Comparison of ENCODE assay signal across 9 cellular contexts in genomic region chr3:170154569-170155143, GRCh38. TPM values are rescaled to one million over a fixed set of nuclear protein-coding genes. Genes with fewer than 3 reads are reported as not detected.
DNase-seq lines count a peak whose midpoint lies in the region; ATAC-seq and TF ChIP-seq lines count a peak whose summit lies in the region.
"Had no signal": no experiment of that assay in that cellular context is flagged by ENCODE, and none has a peak within 500 bp of the region (broad histone marks: within the 10 kb centered on the region; RNA-seq: fewer than 3 reads in every experiment).

No MANE protein-coding gene starts in this region.

- no peaks in the 10 kb centered on the region for H3K27me3 Mint-ChIP-seq in activated CD8-positive, alpha-beta memory T cell treated with anti-CD3 and anti-CD28 coated beads, Interleukin-2, amount 10 ng/mL, durations not matched to agents 7 days and 5 days
- no peaks in the 10 kb centered on the region for H3K27me3 Mint-ChIP-seq in naive thymus-derived CD8-positive, alpha-beta T cell

- no peak for TF ChIP-seq CTCF in PC-9 (conservative IDR thresholded peaks at IDR 0.05)

- BruUV-seq in PC-9 (replicated peaks; lab: Mats Ljungman, UMichigan): no TSS peak

- no peaks in the 10 kb centered on the region for H3K9me3 ChIP-seq in PC-9 (ENCODE audit: insufficient read depth, low read depth)

- H2AFZ ChIP-seq in PC-9: no peak overlapping the region

- H3K79me2 ChIP-seq in PC-9 (ENCODE audit: low read depth): peaks cover 60% of the 10 kb centered on the region

- peaks cover 19% of the 10 kb centered on the region for H4K20me1 ChIP-seq in PC-9 (ENCODE audit: insufficient read depth)

- intact Hi-C loops in PC-9 (cut with micrococcal nuclease; ENCODE audit: unreplicated experiment): no loop called here

- H3K4me3 ChIP-seq in PC-9: no peak overlapping the region

- CTCF ChIA-PET in activated CD8-positive, alpha-beta memory T cell treated with anti-CD3 and anti-CD28 coated beads, Interleukin-2, amount 10 ng/mL, durations not matched to agents 7 days and 5 days (lab: Charles Lee): interaction anchor here (1.6 to 1.9 kb wide), 2 partner anchors 15 to 37 kb away, joined by 3 to 7 read pairs; no protein-coding TSS in a partner anchor
- CTCF ChIA-PET in PC-9 (lab: Charles Lee): no interaction called here

- peak overlapping the region; percentile 68 for H3K27ac Mint-ChIP-seq in activated CD8-positive, alpha-beta memory T cell treated with anti-CD3 and anti-CD28 coated beads, Interleukin-2, amount 10 ng/mL, durations not matched to agents 7 days and 5 days
- H3K27ac Mint-ChIP-seq in naive thymus-derived CD8-positive, alpha-beta T cell: peak overlapping the region; percentile 80 to 98 (median 94)

- POLR2A ChIA-PET in PC-9 (lab: Charles Lee; ENCODE audit: unreplicated experiment): no interaction called here
- POLR2A ChIA-PET in naive thymus-derived CD8-positive, alpha-beta T cell (lab: Charles Lee): interaction anchor here (1.1 to 2.4 kb wide), 4 partner anchors 9 to 203 kb away, joined by 4 to 31 read pairs (median 7); partner anchors contain the start of genes PHC3 and SKIL

- peak overlapping the region; percentile 3; the same call in 1 of the 2 replicates for H3K27ac ChIP-seq in PC-9
- H3K27ac ChIP-seq: VCaP had no signal

- no peaks in the 10 kb centered on the region for H3K27me3 ChIP-seq in PC-9 (ENCODE audit: insufficient read depth, low read depth)

- ATAC-seq in activated CD8-positive, alpha-beta memory T cell treated with anti-CD3 and anti-CD28 coated beads, Interleukin-2, amount 10 ng/mL, durations not matched to agents 7 days and 5 days: no peak
- ATAC-seq in HG02938 (IDR thresholded peaks at IDR 0.05; ENCODE audit: unreplicated experiment): peak; percentile 97
- ATAC-seq in naive thymus-derived CD8-positive, alpha-beta T cell: peak; percentile 78 to 83

- no peaks in the 10 kb centered on the region; the same call in 1 of the 2 replicates for H3F3A ChIP-seq in PC-9 (ENCODE audit: insufficient read depth, low read depth)

- H3K4me3 Mint-ChIP-seq in activated CD8-positive, alpha-beta memory T cell treated with anti-CD3 and anti-CD28 coated beads, Interleukin-2, amount 10 ng/mL, durations not matched to agents 7 days and 5 days: no peak overlapping the region
- peak overlapping the region; percentile 55 to 86 (median 78) for H3K4me3 Mint-ChIP-seq in naive thymus-derived CD8-positive, alpha-beta T cell

- peaks cover 22% of the 10 kb centered on the region for H3K4me1 Mint-ChIP-seq in activated CD8-positive, alpha-beta memory T cell treated with anti-CD3 and anti-CD28 coated beads, Interleukin-2, amount 10 ng/mL, durations not matched to agents 7 days and 5 days
- peaks cover 23 to 65% (median 56%) of the 10 kb centered on the region in 4 donors for H3K4me1 Mint-ChIP-seq in naive thymus-derived CD8-positive, alpha-beta T cell

- no peaks in the 10 kb centered on the region for H3K4me1 ChIP-seq in PC-9 (replicated peaks; ENCODE audit: insufficient read depth)

- H3K4me2 ChIP-seq in PC-9: no peak overlapping the region

- DNase-seq in activated CD8-positive, alpha-beta memory T cell treated with anti-CD3 and anti-CD28 coated beads, Interleukin-2, amount 10 ng/mL, durations not matched to agents 7 days and 5 days: no peak
- DNase-seq in activated CD8-positive, alpha-beta memory T cell treated with anti-CD3 and anti-CD28 coated beads, Interleukin-2, amount 50 U/mL, for 4 hours: no peak
- DNase-seq in PC-9 (no peak), NCI-H748 (lab: John Stamatoyannopoulos, UW; ENCODE audit: unreplicated experiment) (no peak), HuH-7 (ENCODE audit: low spot score) (no peak), mucosa of gallbladder (ENCODE audit: low spot score) (no peak)
- DNase-seq in naive thymus-derived CD8-positive, alpha-beta T cell: peak in 3 of 10 donors; percentile 13 to 38 (median 28)

- peaks cover 40% of the 10 kb centered on the region for H3K36me3 Mint-ChIP-seq in activated CD8-positive, alpha-beta memory T cell treated with anti-CD3 and anti-CD28 coated beads, Interleukin-2, amount 10 ng/mL, durations not matched to agents 7 days and 5 days
- H3K36me3 Mint-ChIP-seq in naive thymus-derived CD8-positive, alpha-beta T cell: peaks cover 0 to 55% (median 22%) of the 10 kb centered on the region in 3 donors

- H3K36me3 ChIP-seq in PC-9 (ENCODE audit: low read depth): peaks cover 13% of the 10 kb centered on the region; the same call in 1 of the 2 replicates

- no peaks in the 10 kb centered on the region for H3K9me2 ChIP-seq in PC-9 (ENCODE audit: insufficient read depth)

- no peaks in the 10 kb centered on the region for H3K9me3 Mint-ChIP-seq in activated CD8-positive, alpha-beta memory T cell treated with anti-CD3 and anti-CD28 coated beads, Interleukin-2, amount 10 ng/mL, durations not matched to agents 7 days and 5 days (ENCODE audit: low read depth)
- H3K9me3 Mint-ChIP-seq in naive thymus-derived CD8-positive, alpha-beta T cell: no peaks in the 10 kb centered on the region

RNA-seq across cellular contexts. Expression of gene PHC3, which starts 26.9 kb away (rescaled TPM):
- total RNA-seq in activated CD8-positive, alpha-beta memory T cell treated with anti-CD3 and anti-CD28 coated beads, Interleukin-2, amount 10 ng/mL, durations not matched to agents 7 days and 5 days: 10 to 100 TPM; 51.4 to 78.3 TPM
- total RNA-seq in PC-9 (2021): 54.7 and 80.8 TPM in 2 replicates
- 100 to 1,000 TPM; 166 to 187 TPM for total RNA-seq in naive thymus-derived CD8-positive, alpha-beta T cell
- 10 to 100 TPM; 34.5 to 54.8 (median 38.8) TPM for polyA plus RNA-seq in naive thymus-derived CD8-positive, alpha-beta T cell
- 76.5 TPM for total RNA-seq in mucosa of gallbladder
